In the genomic region with DNA sequence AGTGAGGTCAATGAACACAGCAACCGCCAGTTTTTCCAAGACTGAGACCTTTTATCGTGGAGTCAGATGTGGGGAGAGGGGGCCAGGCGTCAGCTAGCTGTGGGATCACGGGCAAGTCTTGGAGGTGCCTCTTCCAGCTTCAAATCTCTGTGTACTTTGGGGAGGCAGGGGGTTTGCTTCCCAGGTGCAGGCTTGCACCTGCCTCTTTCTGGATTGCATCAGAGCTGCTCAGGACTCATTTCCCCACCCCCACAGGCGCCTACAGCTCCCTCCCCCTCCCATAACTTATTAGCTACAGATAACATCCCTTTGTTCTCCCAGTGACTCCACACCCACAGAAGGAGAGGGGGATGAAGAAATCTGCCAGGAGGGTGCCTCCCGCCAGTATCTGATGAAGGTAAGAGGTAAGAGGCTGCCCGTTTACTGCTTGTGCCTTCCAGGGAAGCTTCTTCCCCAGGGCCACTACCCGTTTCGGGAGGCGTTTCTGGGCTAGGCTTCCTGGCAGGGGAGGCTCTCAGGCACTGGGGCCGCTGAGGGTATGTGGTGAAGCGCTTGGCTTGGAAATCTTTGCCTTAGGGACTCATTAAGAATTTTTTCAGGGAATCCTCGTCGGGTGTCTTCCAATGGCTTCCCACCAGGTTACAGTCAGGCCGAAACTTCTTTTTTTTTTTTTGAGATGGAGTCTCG, we compare ENCODE assay signal across 10 cellular contexts. TPM values are rescaled to one million over a fixed set of nuclear protein-coding genes. Genes with fewer than 3 reads are reported as not detected.
DNase-seq lines count a peak whose midpoint lies in the region; ATAC-seq and TF ChIP-seq lines count a peak whose summit lies in the region.
"Had no signal": no experiment of that assay in that cellular context is flagged by ENCODE, and none has a peak within 500 bp of the region (broad histone marks: within the 10 kb centered on the region; RNA-seq: fewer than 3 reads in every experiment).

No MANE protein-coding gene starts in this region.

- POLR2A ChIA-PET in naive thymus-derived CD4-positive, alpha-beta T cell (lab: Charles Lee): no interaction called here

- TF ChIP-seq POLR2A in spleen (IDR thresholded peaks at IDR 0.05): no peak

- 23 to 25% methylated on average over 10 to 11 of the region's 16 CpGs for WGBS in mesodermal cell (ENCODE audit: insufficient coverage in 2 of 2), 2 experiments
- WGBS in spleen, 5 donors: 63 to 81% (median 78%) methylated on average over 16 of the region's 16 CpGs

- peaks cover 0 to 9% (median 5%) of the 10 kb centered on the region in 5 donors for H3K36me3 Mint-ChIP-seq in naive thymus-derived CD4-positive, alpha-beta T cell

- no peak overlapping the region for H3K27ac Mint-ChIP-seq in naive thymus-derived CD4-positive, alpha-beta T cell
- H3K27ac Mint-ChIP-seq: T-helper 1 cell treated with Interleukin-12 subunit alpha and Interleukin-12 subunit beta and Interleukin-4 antibody, amounts not matched to agents 30 μg/mL and 1 μg/mL, for 36 hours had no signal

- no peaks in the 10 kb centered on the region for H3K9me3 ChIP-seq in duodenal mucosa (ENCODE audit: control insufficient read depth in 1 of 2, low read length in 2 of 2)
- H3K9me3 ChIP-seq in mesodermal cell (ENCODE audit: control insufficient read depth, low read length): peaks cover 6% of the 10 kb centered on the region
- H3K9me3 ChIP-seq in spleen: peaks cover 0 to 14% (median 9%) of the 10 kb centered on the region in 8 donors
- H3K9me3 ChIP-seq in naive thymus-derived CD4-positive, alpha-beta T cell (ENCODE audit: control insufficient read depth in 2 of 3, low read length in 3 of 3): peaks cover 0 to 11% (median 0%) of the 10 kb centered on the region in 3 experiments

- H3K9me3 Mint-ChIP-seq in naive thymus-derived CD4-positive, alpha-beta T cell: peaks cover 0 to 22% (median 11%) of the 10 kb centered on the region in 11 donors

- H3K4me1 ChIP-seq in duodenal mucosa (ENCODE audit: control insufficient read depth in 1 of 2, insufficient read depth in 2 of 2, low read length in 2 of 2) (peaks cover 11 to 14% of the 10 kb centered on the region in 2 donors), mesodermal cell (ENCODE audit: control insufficient read depth, insufficient read depth, low read length, poor library complexity, severe bottlenecking) (peaks cover 9% of the 10 kb centered on the region), spleen (peaks cover 0 to 34% (median 2%) of the 10 kb centered on the region in 6 donors)
- H3K4me1 ChIP-seq in naive thymus-derived CD4-positive, alpha-beta T cell (ENCODE audit: control insufficient read depth in 2 of 2, insufficient read depth in 2 of 2, low read length in 2 of 2): no peaks in the 10 kb centered on the region

- peaks cover 0 to 15% (median 6%) of the 10 kb centered on the region in 5 donors for H3K27me3 Mint-ChIP-seq in naive thymus-derived CD4-positive, alpha-beta T cell

- peak overlapping the region; percentile 58 for H3K27ac ChIP-seq in duodenal mucosa (ENCODE audit: low read depth, low read length)
- H3K27ac ChIP-seq in mesodermal cell (ENCODE audit: low read depth, low read length, severe bottlenecking): peak overlapping the region; percentile 65
- no peak overlapping the region for H3K27ac ChIP-seq in spleen
- H3K27ac ChIP-seq in naive thymus-derived CD4-positive, alpha-beta T cell (ENCODE audit: low read depth, low read length): no peak overlapping the region

- H3K9ac ChIP-seq in duodenal mucosa (ENCODE audit: low read depth in 1 of 2, low read length in 2 of 2): peak overlapping the region; percentile 45 to 64

- peak overlapping the region; percentile 50 to 53 for H3K4me3 ChIP-seq in duodenal mucosa (ENCODE audit: low read depth in 1 of 2, low read length in 2 of 2)
- peak overlapping the region; percentile 31 for H3K4me3 ChIP-seq in mesodermal cell (ENCODE audit: extremely low read depth, insufficient read depth, low read length, poor library complexity, severe bottlenecking)
- H3K4me3 ChIP-seq in spleen: no peak overlapping the region
- no peak overlapping the region for H3K4me3 ChIP-seq in naive thymus-derived CD4-positive, alpha-beta T cell (ENCODE audit: low read length)

- H3K36me3 ChIP-seq in duodenal mucosa (ENCODE audit: control insufficient read depth in 1 of 2, insufficient read depth in 2 of 2, low read length in 2 of 2) (no peaks in the 10 kb centered on the region), mesodermal cell (ENCODE audit: control insufficient read depth, insufficient read depth, low read length) (no peaks in the 10 kb centered on the region), spleen (no peaks in the 10 kb centered on the region)
- H3K36me3 ChIP-seq in naive thymus-derived CD4-positive, alpha-beta T cell (ENCODE audit: control insufficient read depth in 2 of 3, insufficient read depth in 3 of 3, low read length in 3 of 3): no peaks in the 10 kb centered on the region

- H3K4me3 Mint-ChIP-seq in naive thymus-derived CD4-positive, alpha-beta T cell: no peak overlapping the region
- H3K4me3 Mint-ChIP-seq: T-helper 1 cell treated with Interleukin-12 subunit alpha and Interleukin-12 subunit beta and Interleukin-4 antibody, amounts not matched to agents 30 μg/mL and 1 μg/mL, for 36 hours had no signal

- H3K27me3 ChIP-seq in duodenal mucosa (ENCODE audit: control insufficient read depth in 1 of 2, insufficient read depth in 2 of 2, low read length in 2 of 2): no peaks in the 10 kb centered on the region
- H3K27me3 ChIP-seq in spleen (replicated peaks in 1 of 7): peaks cover 0 to 5% (median 0%) of the 10 kb centered on the region in 7 donors
- H3K27me3 ChIP-seq in naive thymus-derived CD4-positive, alpha-beta T cell (ENCODE audit: control insufficient read depth in 2 of 2, insufficient read depth in 2 of 2, low read length in 2 of 2): no peaks in the 10 kb centered on the region

- no peak for TF ChIP-seq CTCF in spleen (IDR thresholded peaks at IDR 0.05 in 8 of 11, conservative IDR thresholded peaks at IDR 0.05 in 3 of 11)

- intact Hi-C loops in spleen (cut with DNase I; ENCODE audit: low total_unique reads): no loop called here
- intact Hi-C loops in naive thymus-derived CD4-positive, alpha-beta T cell (cut with micrococcal nuclease): no loop called here

- H3K4me1 Mint-ChIP-seq in naive thymus-derived CD4-positive, alpha-beta T cell: peaks cover 0 to 10% (median 0%) of the 10 kb centered on the region in 7 donors

- CTCF ChIA-PET in naive thymus-derived CD4-positive, alpha-beta T cell (lab: Charles Lee): no interaction called here

- DNase-seq in DMS53 (lab: John Stamatoyannopoulos, UW) (peak; percentile 86), NCI-H345 (lab: John Stamatoyannopoulos, UW) (peak; percentile 84), spleen (no peak)
- no peak for DNase-seq in activated effector memory CD4-positive, alpha-beta T cell treated with Interleukin-2 at 50 U/mL for 16 hours
- DNase-seq in naive thymus-derived CD4-positive, alpha-beta T cell: no peak
- DNase-seq: IMR-90 had no signal

- ATAC-seq in GM18907 (IDR thresholded peaks at IDR 0.05; ENCODE audit: unreplicated experiment): no peak
- no peak for ATAC-seq in naive thymus-derived CD4-positive, alpha-beta T cell

RNA-seq across cellular contexts. Expression of gene MRPL33, which starts 18.8 kb away (rescaled TPM):
- 102 TPM for polyA plus RNA-seq in mesodermal cell (2013, experiment 1 of 2)
- 124 TPM for polyA plus RNA-seq in mesodermal cell (2013, experiment 2 of 2)
- 10 to 100 TPM; 48.3 to 94.6 (median 69.2) TPM for total RNA-seq in spleen
- 100 to 1,000 TPM in 2 of 3 donors, 10 to 100 TPM in 1; 95.6 to 166 (median 131) TPM for polyA plus RNA-seq in spleen
- total RNA-seq in naive thymus-derived CD4-positive, alpha-beta T cell: 10 to 100 TPM; 27.3 to 39.4 (median 35.1) TPM
- 100 to 1,000 TPM; 201 to 233 TPM for polyA plus RNA-seq in naive thymus-derived CD4-positive, alpha-beta T cell

Comparison
In these comparisons a context has a peak if more than half of its experiments do, and no peak if none do; other contexts are left out.
1. DNase-seq: peak in DMS53 (single experiment) and NCI-H345 (single experiment); none in activated effector memory CD4-positive, alpha-beta T cell treated with Interleukin-2 at 50 U/mL for 16 hours (single experiment), spleen (single experiment) and naive thymus-derived CD4-positive, alpha-beta T cell (0 of 9).
2. H3K27ac ChIP-seq: peak in duodenal mucosa (single experiment) and mesodermal cell (single experiment); none in spleen (0 of 8) and naive thymus-derived CD4-positive, alpha-beta T cell (single experiment).
3. H3K4me3 ChIP-seq: peak in duodenal mucosa (2 of 2) and mesodermal cell (single experiment); none in spleen (0 of 8) and naive thymus-derived CD4-positive, alpha-beta T cell (single experiment).